Comparison of ENCODE assay signal across 17 cellular contexts in genomic region chr7:28290496-28290895, GRCh38.
DNase-seq lines count a peak whose midpoint lies in the region; ATAC-seq and TF ChIP-seq lines count a peak whose summit lies in the region.
"Had no signal": no experiment of that assay in that cellular context is flagged by ENCODE, and none has a peak within 500 bp of the region (broad histone marks: within the 10 kb centered on the region; RNA-seq: fewer than 3 reads in every experiment).

No MANE protein-coding gene starts in this region.

- no peak overlapping the region for H2BK12ac ChIP-seq in H9 (ENCODE audit: insufficient read length, low read depth, low read length)

- H3K23ac ChIP-seq in H9 (ENCODE audit: insufficient read length, low read depth, low read length): no peak overlapping the region

- H3K27ac Mint-ChIP-seq in H9: peak overlapping the region; percentile 63 to 98 (median 82); a peak in 4 of 7 replicates
- H3K27ac Mint-ChIP-seq in dendritic cell treated with granulocyte-macrophage colony-stimulating factor and Interleukin-4, amounts not matched to agents 40 ng/mL and 50 ng/mL, for 4 days: peak overlapping the region; percentile 45
- no peak overlapping the region for H3K27ac Mint-ChIP-seq in stimulated activated naive B cell treated with anti-CD40 and anti-IgM and Interleukin-4, amounts not matched to agents 10 μg/mL and 1 μg/mL and 100 μg/mL, for 72 hours
- H3K27ac Mint-ChIP-seq: CD4-positive, alpha-beta T cell; HFFc6 had no signal

- no peak overlapping the region for H3K18ac ChIP-seq in H9 (ENCODE audit: insufficient read length, low read depth, low read length)

- peaks cover 0 to 3% of the 10 kb centered on the region in 2 experiments; a peak in 3 of 5 replicates for H3K9me3 Mint-ChIP-seq in H9
- H3K9me3 Mint-ChIP-seq in dendritic cell treated with granulocyte-macrophage colony-stimulating factor and Interleukin-4, amounts not matched to agents 40 ng/mL and 50 ng/mL, for 4 days: no peaks in the 10 kb centered on the region
- peaks cover 4 to 10% of the 10 kb centered on the region in 2 donors for H3K9me3 Mint-ChIP-seq in stimulated activated naive B cell treated with anti-CD40 and anti-IgM and Interleukin-4, amounts not matched to agents 10 μg/mL and 1 μg/mL and 100 μg/mL, for 72 hours
- H3K9me3 Mint-ChIP-seq: CD4-positive, alpha-beta T cell; HFFc6 had no signal

- H3T11ph ChIP-seq in H9 (ENCODE audit: low read length): no peak overlapping the region

- no peaks in the 10 kb centered on the region for H3K79me1 ChIP-seq in H9 (ENCODE audit: insufficient read depth, low read depth, low read length, poor library complexity, severe bottlenecking)

- no peaks in the 10 kb centered on the region for H3K27me3 Mint-ChIP-seq in H9 (ENCODE audit: low read depth)
- H3K27me3 Mint-ChIP-seq in dendritic cell treated with granulocyte-macrophage colony-stimulating factor and Interleukin-4, amounts not matched to agents 40 ng/mL and 50 ng/mL, for 4 days: peaks cover 26% of the 10 kb centered on the region
- peaks cover 0 to 6% of the 10 kb centered on the region in 2 donors for H3K27me3 Mint-ChIP-seq in stimulated activated naive B cell treated with anti-CD40 and anti-IgM and Interleukin-4, amounts not matched to agents 10 μg/mL and 1 μg/mL and 100 μg/mL, for 72 hours

- H3K56ac ChIP-seq in H9 (ENCODE audit: insufficient read length, low read depth, low read length): no peak overlapping the region

- H2BK120ac ChIP-seq in H9 (ENCODE audit: low read depth, low read length, poor library complexity, severe bottlenecking): no peak overlapping the region

- H4K91ac ChIP-seq in H9 (ENCODE audit: insufficient read length, low read depth, low read length): no peak overlapping the region

- H3K4me3 Mint-ChIP-seq in H9: no peak overlapping the region; a peak in 1 of 5 replicates
- H3K4me3 Mint-ChIP-seq in dendritic cell treated with granulocyte-macrophage colony-stimulating factor and Interleukin-4, amounts not matched to agents 40 ng/mL and 50 ng/mL, for 4 days: no peak overlapping the region
- H3K4me3 Mint-ChIP-seq in stimulated activated naive B cell treated with anti-CD40 and anti-IgM and Interleukin-4, amounts not matched to agents 10 μg/mL and 1 μg/mL and 100 μg/mL, for 72 hours: no peak overlapping the region
- H3K4me3 Mint-ChIP-seq: CD4-positive, alpha-beta T cell; HFFc6 had no signal

- H3K27me3 ChIP-seq in H9 (ENCODE audit: insufficient read depth, low read length): no peaks in the 10 kb centered on the region

- H3K27ac ChIP-seq in H9 (ENCODE audit: insufficient read length, low read depth, low read length): peak overlapping the region; percentile 96
- H3K27ac ChIP-seq: HL-60 had no signal

- H2BK20ac ChIP-seq in H9 (ENCODE audit: low read depth, low read length, poor library complexity, severe bottlenecking): no peak overlapping the region

- no peak overlapping the region for H3K4ac ChIP-seq in H9 (ENCODE audit: low read depth, low read length)

- no peak for TF ChIP-seq CTCF in H9 (conservative IDR thresholded peaks at IDR 0.05)

- no peak overlapping the region for H3K4me2 ChIP-seq in H9 (ENCODE audit: insufficient read depth, insufficient read length, low read length)

- WGBS in H9 (ENCODE audit: extremely low coverage, insufficient read length, low lambda C conversion rate): no CpG with 5 or more reads among the region's 2 CpGs

- H3K4me1 Mint-ChIP-seq in H9: peaks cover 59 to 64% of the 10 kb centered on the region in 2 experiments
- peaks cover 22% of the 10 kb centered on the region for H3K4me1 Mint-ChIP-seq in dendritic cell treated with granulocyte-macrophage colony-stimulating factor and Interleukin-4, amounts not matched to agents 40 ng/mL and 50 ng/mL, for 4 days (ENCODE audit: low read depth)
- H3K4me1 Mint-ChIP-seq in stimulated activated naive B cell treated with anti-CD40 and anti-IgM and Interleukin-4, amounts not matched to agents 10 μg/mL and 1 μg/mL and 100 μg/mL, for 72 hours: peaks cover 26 to 49% of the 10 kb centered on the region in 2 donors

- no peak overlapping the region for H2AK5ac ChIP-seq in H9 (ENCODE audit: insufficient read length, low read length)

- no peak overlapping the region for H2BK5ac ChIP-seq in H9 (ENCODE audit: insufficient read length, low read length)

- peaks cover 24% of the 10 kb centered on the region; the same call in 1 of the 2 replicates for H3K4me1 ChIP-seq in H9 (ENCODE audit: insufficient read depth, low read length)

- H2BK15ac ChIP-seq in H9 (ENCODE audit: low read depth, low read length): no peak overlapping the region

- peak; percentile 59 to 66 for ATAC-seq in stimulated activated naive B cell treated with anti-CD40 and anti-IgM and Interleukin-4, amounts not matched to agents 10 μg/mL and 1 μg/mL and 100 μg/mL, for 72 hours (replicated peaks)
- no peak for ATAC-seq in HG03095 (IDR thresholded peaks at IDR 0.05; ENCODE audit: unreplicated experiment)

- H2AFZ ChIP-seq in H9 (ENCODE audit: low read length): no peak overlapping the region

- intact Hi-C loops in dendritic cell treated with granulocyte-macrophage colony-stimulating factor and Interleukin-4, amounts not matched to agents 40 ng/mL and 50 ng/mL, for 4 days (cut with micrococcal nuclease): loop anchor here (10.0 kb wide), 1 partner anchor 564 kb away; no protein-coding TSS in a partner anchor

- no peak overlapping the region for H4K5ac ChIP-seq in H9 (ENCODE audit: insufficient read length, low read depth, low read length)

- no peak overlapping the region for H3K9ac ChIP-seq in H9 (ENCODE audit: extremely low read depth, insufficient read length, low read length)

- DNase-seq in H9 (no peak), NOMO-1 treated with DMSO at 0.1 percent for 48 hours (lab: John Stamatoyannopoulos, UW; ENCODE audit: unreplicated experiment) (peak; percentile 54), RKO (ENCODE audit: low spot score) (no peak)
- DNase-seq in stimulated activated naive B cell treated with anti-CD40 and anti-IgM and Interleukin-4, amounts not matched to agents 10 μg/mL and 1 μg/mL and 100 μg/mL, for 72 hours: no peak
- no peak for DNase-seq in activated CD4-positive, CD25-positive, alpha-beta regulatory T cell (lab: John Stamatoyannopoulos, UW)
- DNase-seq: ACHN; C1 segment of cervical spinal cord; CD4-positive, alpha-beta T cell; DMS153; DMS79 treated with DMSO at 0.1 percent for 48 hours; EL; GOT3; HCEC 1CT; HFFc6 had no signal

- no peaks in the 10 kb centered on the region for H3K9me3 ChIP-seq in H9 (ENCODE audit: control insufficient read depth, low read depth, low read length)

- no peak overlapping the region for H4K8ac ChIP-seq in H9 (replicated peaks; ENCODE audit: insufficient read length, low read depth, low read length)

- H3K79me2 ChIP-seq in H9 (ENCODE audit: insufficient read depth, low read length): no peaks in the 10 kb centered on the region

- H3K23me2 ChIP-seq in H9 (ENCODE audit: insufficient read length, low read depth, low read length, poor library complexity, severe bottlenecking): no peaks in the 10 kb centered on the region

- peaks cover 0 to 9% (median 2%) of the 10 kb centered on the region in 3 experiments; a peak in 4 of 7 replicates for H3K36me3 Mint-ChIP-seq in H9 (ENCODE audit: insufficient read depth in 1 of 3, low read depth in 3 of 3)
- H3K36me3 Mint-ChIP-seq in dendritic cell treated with granulocyte-macrophage colony-stimulating factor and Interleukin-4, amounts not matched to agents 40 ng/mL and 50 ng/mL, for 4 days (ENCODE audit: low read depth): no peaks in the 10 kb centered on the region
- H3K36me3 Mint-ChIP-seq in stimulated activated naive B cell treated with anti-CD40 and anti-IgM and Interleukin-4, amounts not matched to agents 10 μg/mL and 1 μg/mL and 100 μg/mL, for 72 hours: peaks cover 0 to 3% of the 10 kb centered on the region in 2 donors

- H3K14ac ChIP-seq in H9 (ENCODE audit: insufficient read depth, low read length): no peak overlapping the region

- H4K20me1 ChIP-seq in H9 (ENCODE audit: control insufficient read depth, insufficient read depth, insufficient read length): no peaks in the 10 kb centered on the region
